In genomic region chr19:7926021-7926726, GRCh38 we compare ENCODE assay signal across 8 cellular contexts. TPM values are rescaled to one million over a fixed set of nuclear protein-coding genes. Genes with fewer than 3 reads are reported as not detected.
DNase-seq lines count a peak whose midpoint lies in the region; ATAC-seq and TF ChIP-seq lines count a peak whose summit lies in the region.

Gene CTXN1 (minus strand): TSS chr19:7926135. CDS start chr19:7925538, 597 bp downstream.

- POLR2A ChIA-PET in activated CD4-positive, alpha-beta memory T cell treated with anti-CD3 and anti-CD28 coated beads, Interleukin-2, amount 10 ng/mL, durations not matched to agents 7 days and 5 days (lab: Charles Lee) = interaction anchor here (1.0 to 1.8 kb wide), 3 partner anchors 8 to 18 kb away, joined by 3 to 4 read pairs (median 4); no protein-coding TSS in a partner anchor

- H3K4me3 Mint-ChIP-seq in activated CD4-positive, alpha-beta memory T cell treated with anti-CD3 and anti-CD28 coated beads, Interleukin-2, amount 10 ng/mL, durations not matched to agents 7 days and 5 days = peak within 1 kb of the TSS; percentile 70
- peak within 1 kb of the TSS; percentile 81 for H3K4me3 Mint-ChIP-seq in memory B cell

- H3K9me3 Mint-ChIP-seq in activated CD4-positive, alpha-beta memory T cell treated with anti-CD3 and anti-CD28 coated beads, Interleukin-2, amount 10 ng/mL, durations not matched to agents 7 days and 5 days = no peaks in the 10 kb centered on the region
- H3K9me3 Mint-ChIP-seq in memory B cell = no peaks in the 10 kb centered on the region

- DNase-seq in NCI-H2196 (lab: John Stamatoyannopoulos, UW; ENCODE audit: unreplicated experiment) (peak; percentile 65), memory B cell (ENCODE audit: low spot score in 2 of 2) (peak; percentile 75 to 77), H4 (ENCODE audit: low spot score) (no peak), ureter (ENCODE audit: low spot score) (no peak)
- peak; percentile 80 for DNase-seq in activated CD4-positive, alpha-beta memory T cell treated with anti-CD3 and anti-CD28 coated beads, Interleukin-2, amount 10 ng/mL, durations not matched to agents 7 days and 5 days
- peak; percentile 67 for DNase-seq in effector CD4-positive, alpha-beta T cell
- peak; percentile 69 for DNase-seq in stimulated activated CD8-positive, alpha-beta memory T cell treated with anti-CD3 and anti-CD28 coated beads, Interleukin-12 subunit alpha, Interleukin-12 subunit beta, amount 100 ng/mL, for 4 hours (ENCODE audit: low read depth)

- peak; percentile 65 for ATAC-seq in memory B cell (ENCODE audit: low read depth)

- no peaks in the 10 kb centered on the region for H3K36me3 Mint-ChIP-seq in activated CD4-positive, alpha-beta memory T cell treated with anti-CD3 and anti-CD28 coated beads, Interleukin-2, amount 10 ng/mL, durations not matched to agents 7 days and 5 days (ENCODE audit: low read depth)
- H3K36me3 Mint-ChIP-seq in memory B cell = peaks cover 9% of the 10 kb centered on the region

- H3K4me1 Mint-ChIP-seq in activated CD4-positive, alpha-beta memory T cell treated with anti-CD3 and anti-CD28 coated beads, Interleukin-2, amount 10 ng/mL, durations not matched to agents 7 days and 5 days = peaks cover 28% of the 10 kb centered on the region
- peaks cover 14% of the 10 kb centered on the region for H3K4me1 Mint-ChIP-seq in memory B cell

- H3K27me3 Mint-ChIP-seq in activated CD4-positive, alpha-beta memory T cell treated with anti-CD3 and anti-CD28 coated beads, Interleukin-2, amount 10 ng/mL, durations not matched to agents 7 days and 5 days = no peaks in the 10 kb centered on the region
- H3K27me3 Mint-ChIP-seq in memory B cell = peaks cover 1% of the 10 kb centered on the region

- CTCF ChIA-PET in activated CD4-positive, alpha-beta memory T cell treated with anti-CD3 and anti-CD28 coated beads, Interleukin-2, amount 10 ng/mL, durations not matched to agents 7 days and 5 days (lab: Charles Lee) = no interaction called here

- TF ChIP-seq POLR2A in GM19193 (IDR thresholded peaks at IDR 0.05; ENCODE audit: extremely low read depth, insufficient read depth, insufficient read length) = peak; percentile 12

- peak within 1 kb of the TSS; percentile 40 for H3K27ac Mint-ChIP-seq in activated CD4-positive, alpha-beta memory T cell treated with anti-CD3 and anti-CD28 coated beads, Interleukin-2, amount 10 ng/mL, durations not matched to agents 7 days and 5 days
- H3K27ac Mint-ChIP-seq in memory B cell = no peak within 1 kb of the TSS

RNA-seq across cellular contexts. Expression of gene CTXN1, which starts in this region (rescaled TPM):
- not detected for total RNA-seq in activated CD4-positive, alpha-beta memory T cell treated with anti-CD3 and anti-CD28 coated beads, Interleukin-2, amount 10 ng/mL, durations not matched to agents 7 days and 5 days
- 3.6 and 11.5 TPM in 2 replicates for total RNA-seq in H4 (2014; rRNA removed; shearing (Covaris generic))
- 2.2 TPM for total RNA-seq in ureter

Comparison
In these comparisons a context has a peak if more than half of its experiments do, and no peak if none do; other contexts are left out.
1. Peak in DNase-seq in activated CD4-positive, alpha-beta memory T cell treated with anti-CD3 and anti-CD28 coated beads, Interleukin-2, amount 10 ng/mL, durations not matched to agents 7 days and 5 days; RNA of the gene not detected or under 1 TPM.
2. DNase-seq: peak in NCI-H2196 (single experiment), effector CD4-positive, alpha-beta T cell (single experiment), memory B cell (2 of 2) and stimulated activated CD8-positive, alpha-beta memory T cell treated with anti-CD3 and anti-CD28 coated beads, Interleukin-12 subunit alpha, Interleukin-12 subunit beta, amount 100 ng/mL, for 4 hours (single experiment); none in H4 (single experiment) and ureter (single experiment).